In the genomic region with DNA sequence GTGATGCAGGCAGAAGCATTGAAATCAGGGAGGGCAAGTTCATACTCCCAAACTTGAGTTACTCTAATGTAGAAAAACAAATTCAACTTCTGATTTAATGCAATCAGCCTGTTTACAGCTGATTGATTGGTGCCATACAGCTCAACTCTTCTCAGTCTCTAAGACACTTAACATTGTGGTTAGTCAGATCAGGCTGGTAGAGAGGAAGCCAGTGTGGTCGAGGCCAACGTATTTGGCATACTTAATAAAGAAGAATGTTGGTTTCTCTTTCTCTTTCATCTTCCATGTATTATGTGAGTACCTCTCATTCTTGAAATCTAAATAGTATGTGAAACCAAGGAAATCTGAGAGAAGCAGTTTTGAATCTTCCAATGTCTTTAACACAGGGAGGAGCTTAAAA, we compare ENCODE assay signal across 8 cellular contexts.
DNase-seq lines count a peak whose midpoint lies in the region; ATAC-seq lines count a peak whose summit lies in the region.

No MANE protein-coding gene starts in this region.

- H3K4me3 ChIP-seq in HAP-1 = no peak overlapping the region

- peaks cover 22% of the 10 kb centered on the region for H3K4me1 ChIP-seq in HAP-1

- no peaks in the 10 kb centered on the region for H3K9me3 Mint-ChIP-seq in activated naive CD8-positive, alpha-beta T cell (ENCODE audit: low read depth)

- peak; percentile 84 for DNase-seq in NOMO-1 treated with DMSO at 0.1 percent for 48 hours (lab: John Stamatoyannopoulos, UW; ENCODE audit: unreplicated experiment)
- DNase-seq in stimulated activated CD8-positive, alpha-beta memory T cell treated with anti-CD3 and anti-CD28 coated beads, Interleukin-4, amount 100 ng/mL, for 24 hours (ENCODE audit: low read depth) = peak; percentile 18
- DNase-seq in SK-N-DZ (ENCODE audit: low spot score) = no peak
- DNase-seq in HAP-1 (ENCODE audit: low spot score in 2 of 2) = no peak
- no peak for DNase-seq in HCEC 1CT

- peak overlapping the region; percentile 73 for H3K4me3 Mint-ChIP-seq in activated naive CD8-positive, alpha-beta T cell

- ATAC-seq in GM18499 (IDR thresholded peaks at IDR 0.05; ENCODE audit: insufficient read depth, unreplicated experiment) = peak; percentile 94
- ATAC-seq in HG02642 (IDR thresholded peaks at IDR 0.05; ENCODE audit: poor library complexity, unreplicated experiment) = peak; percentile 98

- in situ Hi-C loops in HAP-1 (cut with MboI; ENCODE audit: low sequenced_read_pairs) = no loop called here

- no peaks in the 10 kb centered on the region for H3K9me3 ChIP-seq in HAP-1

- peaks cover 29% of the 10 kb centered on the region for H3K4me1 Mint-ChIP-seq in activated naive CD8-positive, alpha-beta T cell (ENCODE audit: low read depth)

- H3K27ac Mint-ChIP-seq in activated naive CD8-positive, alpha-beta T cell = peak overlapping the region; percentile 47

- no peaks in the 10 kb centered on the region for H3K36me3 Mint-ChIP-seq in activated naive CD8-positive, alpha-beta T cell

- no peaks in the 10 kb centered on the region for H3K27me3 Mint-ChIP-seq in activated naive CD8-positive, alpha-beta T cell

- no peaks in the 10 kb centered on the region for H3K27me3 ChIP-seq in HAP-1 (ENCODE audit: low read depth)

- no peaks in the 10 kb centered on the region for H3K36me3 ChIP-seq in HAP-1 (replicated peaks)

Comparison
In these comparisons a context has a peak if more than half of its experiments do, and no peak if none do; other contexts are left out.
1. DNase-seq: peak in NOMO-1 treated with DMSO at 0.1 percent for 48 hours (single experiment) and stimulated activated CD8-positive, alpha-beta memory T cell treated with anti-CD3 and anti-CD28 coated beads, Interleukin-4, amount 100 ng/mL, for 24 hours (single experiment); none in SK-N-DZ (single experiment), HAP-1 (0 of 2) and HCEC 1CT (single experiment).